Comparison of ENCODE assay signal across 9 cellular contexts in genomic region chr10:50561816-50562215, GRCh38.
DNase-seq lines count a peak whose midpoint lies in the region; ATAC-seq and TF ChIP-seq lines count a peak whose summit lies in the region.
"Had no signal": no experiment of that assay in that cellular context is flagged by ENCODE, and none has a peak within 500 bp of the region (broad histone marks: within the 10 kb centered on the region; RNA-seq: fewer than 3 reads in every experiment).

No MANE protein-coding gene starts in this region.

- peak; percentile 49 for TF ChIP-seq CTCF in GM06990 (IDR thresholded peaks at IDR 0.05; ENCODE audit: insufficient read depth, low read length, poor library complexity, severe bottlenecking)
- peak; percentile 43 for TF ChIP-seq CTCF in NB4 (IDR thresholded peaks at IDR 0.05; ENCODE audit: low read depth, low read length)
- peak; percentile 58 for TF ChIP-seq CTCF in psoas muscle (IDR thresholded peaks at IDR 0.05)

- H3K27me3 ChIP-seq in GM06990 (replicated peaks; ENCODE audit: control insufficient read depth, insufficient read depth, low read length), result no peaks in the 10 kb centered on the region
- H3K27me3 ChIP-seq in endocrine pancreas (ENCODE audit: control insufficient read depth, insufficient read depth, low read length), result no peaks in the 10 kb centered on the region
- no peaks in the 10 kb centered on the region for H3K27me3 ChIP-seq in psoas muscle (ENCODE audit: insufficient read depth in 3 of 3, low read length in 2 of 3)

- ATAC-seq in psoas muscle (peak in 3 of 4 donors; percentile 53 to 67 (median 53)), HG02840 (IDR thresholded peaks at IDR 0.05; ENCODE audit: low FRiP score, unreplicated experiment) (no peak)

- H3K36me3 ChIP-seq in GM06990 (ENCODE audit: control insufficient read depth, insufficient read depth, low read length) (no peaks in the 10 kb centered on the region), endocrine pancreas (ENCODE audit: control insufficient read depth, insufficient read depth, low read length) (no peaks in the 10 kb centered on the region), psoas muscle (ENCODE audit: insufficient read depth in 1 of 2, low read depth in 1 of 2) (no peaks in the 10 kb centered on the region)

- no peak overlapping the region for H3K27ac ChIP-seq in psoas muscle

- intact Hi-C loops in psoas muscle (cut with DNase I), result no loop called here

- H3K4me3 ChIP-seq in GM06990 (replicated peaks; ENCODE audit: low read depth, low read length) (no peak overlapping the region), NB4 (ENCODE audit: low read depth, low read length) (no peak overlapping the region), endocrine pancreas (ENCODE audit: control insufficient read depth, insufficient read depth, low read length) (peak overlapping the region; percentile 43), psoas muscle (no peak overlapping the region)

- H3K9me3 ChIP-seq in endocrine pancreas (ENCODE audit: control insufficient read depth, low read length) (no peaks in the 10 kb centered on the region), psoas muscle (no peaks in the 10 kb centered on the region)

- TF ChIP-seq POLR2A in NB4 (IDR thresholded peaks at IDR 0.05; ENCODE audit: extremely low read depth, insufficient read length), result no peak

- 89 to 92% (median 91%) methylated on average over 2 of the region's 2 CpGs for WGBS in psoas muscle, 3 donors

- H3K9ac ChIP-seq in endocrine pancreas (ENCODE audit: control insufficient read depth, insufficient read depth, low read length), result no peak overlapping the region

- H3K4me1 ChIP-seq in endocrine pancreas (ENCODE audit: control insufficient read depth, insufficient read depth, low read length) (peaks cover 22% of the 10 kb centered on the region), psoas muscle (peaks cover 38% of the 10 kb centered on the region)

- DNase-seq in GM06990 (ENCODE audit: extremely low read depth, insufficient read length), result no peak
- no peak for DNase-seq in NB4 (ENCODE audit: low read depth)
- no peak for DNase-seq in psoas muscle
- no peak for DNase-seq in central memory CD4-positive, alpha-beta T cell
- no peak for DNase-seq in activated CD4-positive, alpha-beta T cell treated with anti-CD3 and anti-CD28 coated beads, Interleukin-2, amount 50 U/mL, for 4 hours
- DNase-seq in iPS-NIHi7 (ENCODE audit: extremely low spot score), result no peak
- DNase-seq: stimulated activated CD4-positive, alpha-beta T cell treated with anti-CD3 and anti-CD28 coated beads, Interleukin-15, amount 100 ng/mL, for 24 hours had no signal
